Comparison of ENCODE assay signal across 22 cellular contexts in genomic region chr21:28750565-28750964, GRCh38.
DNase-seq lines count a peak whose midpoint lies in the region; ATAC-seq, FAIRE-seq and TF ChIP-seq lines count a peak whose summit lies in the region.
"Had no signal": no experiment of that assay in that cellular context is flagged by ENCODE, and none has a peak within 500 bp of the region (broad histone marks: within the 10 kb centered on the region; RNA-seq: fewer than 3 reads in every experiment).

No MANE protein-coding gene starts in this region.

- H3K27me3 ChIP-seq in left ventricle myocardium inferior (ENCODE audit: low read depth) (no peaks in the 10 kb centered on the region), gastroesophageal sphincter (no peaks in the 10 kb centered on the region), HepG2 (ENCODE audit: control insufficient read depth in 1 of 2, insufficient read depth in 2 of 2, low read length in 2 of 2) (no peaks in the 10 kb centered on the region)
- H3K27me3 ChIP-seq: BLaER1 had no signal

- DNase-seq in left ventricle myocardium inferior = no peak
- DNase-seq in Right ventricle myocardium inferior (ENCODE audit: missing footprints) = no peak
- DNase-seq in HepG2 (ENCODE audit: low spot score) = no peak
- no peak for DNase-seq in activated CD4-positive, alpha-beta T cell treated with anti-CD3 and anti-CD28 coated beads for 1 hour
- no peak for DNase-seq in glutamatergic neuron
- DNase-seq in activated T-cell treated with anti-CD3 and anti-CD28 coated beads for 4 hours = no peak
- DNase-seq: Caco-2; CD4-positive, CD25-positive, alpha-beta regulatory T cell; CD8-positive, alpha-beta T cell; DMS153; DND-41; GM23248; H7; HCEC 1CT had no signal

- no peaks in the 10 kb centered on the region for H3K36me3 Mint-ChIP-seq in glutamatergic neuron (ENCODE audit: unreplicated experiment)

- TF ChIP-seq CTCF in left ventricle myocardium inferior (IDR thresholded peaks at IDR 0.05; ENCODE audit: borderline replicate concordance) (no peak), gastroesophageal sphincter (IDR thresholded peaks at IDR 0.05) (no peak), HepG2 (CRISPR knock-in tag; IDR thresholded peaks at IDR 0.05) (no peak), glutamatergic neuron (IDR thresholded peaks at IDR 0.05; ENCODE audit: partially characterized antibody, unreplicated experiment) (no peak)

- TF ChIP-seq EP300 in gastroesophageal sphincter (IDR thresholded peaks at IDR 0.05) (no peak), HepG2 (IDR thresholded peaks at IDR 0.05; ENCODE audit: low read depth in 2 of 2, low read length in 2 of 2) (no peak), HepG2 (CRISPR knock-in tag; IDR thresholded peaks at IDR 0.05; ENCODE audit: borderline replicate concordance) (no peak)

- H3K9ac ChIP-seq in HepG2 (ENCODE audit: insufficient read depth, low read depth, low read length) = no peak overlapping the region
- H3K9ac ChIP-seq: BLaER1, GM23248 had no signal

- H3K36me3 ChIP-seq in left ventricle myocardium inferior = no peaks in the 10 kb centered on the region
- H3K36me3 ChIP-seq in gastroesophageal sphincter = peaks cover 0 to 4% of the 10 kb centered on the region in 2 donors
- H3K36me3 ChIP-seq in HepG2 (replicated peaks in 1 of 2; ENCODE audit: control insufficient read depth in 1 of 2, insufficient read depth in 2 of 2, low read length in 2 of 2) = no peaks in the 10 kb centered on the region
- H3K36me3 ChIP-seq: BLaER1 had no signal

- no peak overlapping the region for H2AFZ ChIP-seq in HepG2 (ENCODE audit: low read length)
- H2AFZ ChIP-seq: GM23248 had no signal

- H3K4me2 ChIP-seq in HepG2 (ENCODE audit: low read depth, low read length) = no peak overlapping the region
- H3K4me2 ChIP-seq: BLaER1 had no signal

- intact Hi-C loops in left ventricle myocardium inferior (cut with micrococcal nuclease) (no loop called here), Right ventricle myocardium inferior (cut with DNase I) (loop anchor here (10.0 kb wide), 1 partner anchor 536 kb away; no protein-coding TSS in a partner anchor), HepG2 (cut with micrococcal nuclease; ENCODE audit: unreplicated experiment) (no loop called here)

- ATAC-seq in Right ventricle myocardium inferior (no peak), gastroesophageal sphincter (no peak), HepG2 (no peak)
- ATAC-seq: CD8-positive, alpha-beta T cell had no signal

- TF ChIP-seq POLR2A in gastroesophageal sphincter (IDR thresholded peaks at IDR 0.05) = no peak
- TF ChIP-seq POLR2A in HepG2 (IDR thresholded peaks at IDR 0.05; ENCODE audit: insufficient read depth in 1 of 2, low read depth in 2 of 2, low read length in 2 of 2) = no peak

- no peaks in the 10 kb centered on the region for H4K20me1 ChIP-seq in HepG2 (ENCODE audit: insufficient read depth, low read length)
- H4K20me1 ChIP-seq: BLaER1 had no signal

- in situ Hi-C loops in HepG2 (cut with HindIII; ENCODE audit: extremely low pct_ligation_motif_present, low pct_unique_long_range_greater_than_20kb) = no loop called here

- H3K27ac Mint-ChIP-seq in glutamatergic neuron (ENCODE audit: unreplicated experiment) = no peak overlapping the region
- H3K27ac Mint-ChIP-seq: B cell; CD8-positive, alpha-beta T cell had no signal

- H3K9me3 Mint-ChIP-seq in glutamatergic neuron (ENCODE audit: unreplicated experiment) = no peaks in the 10 kb centered on the region
- H3K9me3 Mint-ChIP-seq: CD4-positive, CD25-positive, alpha-beta regulatory T cell; CD8-positive, alpha-beta T cell had no signal

- no peaks in the 10 kb centered on the region for H3K27me3 Mint-ChIP-seq in glutamatergic neuron (ENCODE audit: unreplicated experiment)
- H3K27me3 Mint-ChIP-seq: B cell; CD4-positive, CD25-positive, alpha-beta regulatory T cell had no signal

- H3K9me3 ChIP-seq in left ventricle myocardium inferior (replicated peaks) = no peaks in the 10 kb centered on the region
- H3K9me3 ChIP-seq in gastroesophageal sphincter = no peaks in the 10 kb centered on the region
- no peaks in the 10 kb centered on the region for H3K9me3 ChIP-seq in HepG2 (ENCODE audit: low read length)
- H3K9me3 ChIP-seq: BLaER1, Caco-2 had no signal

- H3K4me3 Mint-ChIP-seq in glutamatergic neuron (ENCODE audit: unreplicated experiment) = no peak overlapping the region
- H3K4me3 Mint-ChIP-seq: B cell; CD4-positive, CD25-positive, alpha-beta regulatory T cell; CD8-positive, alpha-beta T cell had no signal

- no peak for FAIRE-seq in HepG2 (lab: Jason Lieb, UNC)
- FAIRE-seq: A204.1, GM12892, H1 had no signal

- H3K4me3 ChIP-seq in left ventricle myocardium inferior = no peak overlapping the region
- H3K4me3 ChIP-seq in gastroesophageal sphincter = no peak overlapping the region
- H3K4me3 ChIP-seq in HepG2 (replicated peaks in 1 of 3; ENCODE audit: insufficient read depth in 1 of 3, low read depth in 2 of 3, low read length in 3 of 3) = no peak overlapping the region
- H3K4me3 ChIP-seq: BLaER1, GM23248 had no signal

- TF ChIP-seq RAD21 in HepG2 (CRISPR knock-in tag; IDR thresholded peaks at IDR 0.05) = no peak

- BruUV-seq in HepG2 (replicated peaks; lab: Mats Ljungman, UMichigan) = no TSS peak

- CTCF ChIA-PET in HepG2 (lab: Yijun Ruan, JAX; ENCODE audit: low intra/inter-chr PET ratio, low total read pairs) = no interaction called here

- no peaks in the 10 kb centered on the region for H3K4me1 Mint-ChIP-seq in glutamatergic neuron (ENCODE audit: low read depth, unreplicated experiment)
- H3K4me1 Mint-ChIP-seq: B cell; CD4-positive, CD25-positive, alpha-beta regulatory T cell had no signal

- WGBS in gastroesophageal sphincter (ENCODE audit: low coverage in 1 of 2), 2 donors = 95 to 100% methylated on average over 3 to 4 of the region's 5 CpGs
- WGBS in HepG2 (ENCODE audit: low lambda C conversion rate) = 66% methylated on average over 5 of the region's 5 CpGs

- POLR2A ChIA-PET in HepG2 (lab: Yijun Ruan, JAX) = no interaction called here

- H3K79me2 ChIP-seq in HepG2 (ENCODE audit: insufficient read depth, low read length) = no peaks in the 10 kb centered on the region

- H3K4me1 ChIP-seq in left ventricle myocardium inferior (peaks cover 55% of the 10 kb centered on the region), gastroesophageal sphincter (peaks cover 8 to 55% (median 16%) of the 10 kb centered on the region in 3 donors), HepG2 (ENCODE audit: insufficient read depth, low read length) (peaks cover 11% of the 10 kb centered on the region)
- H3K4me1 ChIP-seq: Caco-2 had no signal

- peak overlapping the region; percentile 66 for H3K27ac ChIP-seq in left ventricle myocardium inferior (replicated peaks)
- H3K27ac ChIP-seq in gastroesophageal sphincter = peak overlapping the region in 3 of 4 donors; percentile 63 to 89 (median 89)
- H3K27ac ChIP-seq in HepG2 (ENCODE audit: extremely low read length, insufficient read depth, low read length) = no peak overlapping the region
- H3K27ac ChIP-seq: 22Rv1, BLaER1, C4-2B, GM23248 had no signal

TF ChIP-seq in HepG2, 621 proteins besides CTCF, POLR2A, EP300 and RAD21:
- TF ChIP-seq CEBPB (IDR thresholded peaks at IDR 0.05; ENCODE audit: borderline replicate concordance, low read depth, low read length) (peak; percentile 21; the same call in 1 of the 2 replicates), MAF1 (CRISPR knock-in tag; IDR thresholded peaks at IDR 0.05; ENCODE audit: borderline replicate concordance) (no peak)
TF ChIP-seq in HepG2: peak in this region for 1.
